ENCODE assay signal across 8 cellular contexts in genomic region chr7:140672382-140673062, GRCh38. TPM values are rescaled to one million over a fixed set of nuclear protein-coding genes. Genes with fewer than 3 reads are reported as not detected.
DNase-seq lines count a peak whose midpoint lies in the region; ATAC-seq and TF ChIP-seq lines count a peak whose summit lies in the region.

Gene ADCK2, plus strand, starts transcription at chr7:140672945. Its CDS starts 386 bp downstream, at chr7:140673331.

- H3K4me3 ChIP-seq in BE2C (ENCODE audit: low read depth, low read length) (peak within 1 kb of the TSS; percentile 66), ovary (peak within 1 kb of the TSS; percentile 75), thyroid gland (replicated peaks in 1 of 3) (peak within 1 kb of the TSS; percentile 72 to 85 (median 73))

- H3K9me3 ChIP-seq in BE2C (no peaks in the 10 kb centered on the region), ovary (no peaks in the 10 kb centered on the region), thyroid gland (no peaks in the 10 kb centered on the region)

- TF ChIP-seq CTCF in BE2C (IDR thresholded peaks at IDR 0.05; ENCODE audit: low read depth, low read length): no peak
- no peak for TF ChIP-seq CTCF in ovary (IDR thresholded peaks at IDR 0.05)
- no peak for TF ChIP-seq CTCF in thyroid gland (IDR thresholded peaks at IDR 0.05)

- intact Hi-C loops in ovary (cut with DNase I) (no loop called here), thyroid gland (cut with DNase I) (loop anchor here (10.0 kb wide), 1 partner anchor 342 kb away; the partner anchor contains the start of gene MRPS33)

- H3K4me1 ChIP-seq in BE2C (no peaks in the 10 kb centered on the region), ovary (ENCODE audit: insufficient read depth) (no peaks in the 10 kb centered on the region), thyroid gland (peaks cover 23 to 27% of the 10 kb centered on the region in 2 donors)

- ATAC-seq in GM18909 (IDR thresholded peaks at IDR 0.05; ENCODE audit: poor library complexity, unreplicated experiment) (peak; percentile 50), HG03175 (IDR thresholded peaks at IDR 0.05; ENCODE audit: unreplicated experiment) (peak; percentile 53)

- TF ChIP-seq EP300 in ovary (IDR thresholded peaks at IDR 0.05): no peak

- WGBS in ovary, 3 donors: 0 to 2% (median 1%) methylated on average over 10 to 41 of the region's 41 CpGs
- WGBS in thyroid gland, 2 donors: 1 to 4% methylated on average over 12 to 16 of the region's 41 CpGs

- DNase-seq in BE2C: peak; percentile 61
- DNase-seq in OCI-M1 (lab: John Stamatoyannopoulos, UW): peak; percentile 47
- DNase-seq in activated gamma-delta T cell treated with anti-CD3 and anti-CD28 coated beads, Interleukin-2, amount 50 U/mL, for 16 hours (ENCODE audit: low read depth): peak; percentile 24
- no peak for DNase-seq in glomerular endothelial cell (ENCODE audit: extremely low read depth, low read depth, low spot score)
- DNase-seq in ovary: peak; percentile 64 to 80 (median 71)
- peak; percentile 63 to 66 for DNase-seq in thyroid gland

- H3K36me3 ChIP-seq in BE2C (no peaks in the 10 kb centered on the region), ovary (no peaks in the 10 kb centered on the region), thyroid gland (no peaks in the 10 kb centered on the region)

- H3K27ac ChIP-seq in ovary: peak within 1 kb of the TSS; percentile 78 to 93
- peak within 1 kb of the TSS; percentile 55 to 96 (median 89) for H3K27ac ChIP-seq in thyroid gland

- peaks cover 6% of the 10 kb centered on the region; the same call in 1 of the 2 replicates for H3K27me3 ChIP-seq in BE2C
- no peaks in the 10 kb centered on the region for H3K27me3 ChIP-seq in ovary
- H3K27me3 ChIP-seq in thyroid gland: no peaks in the 10 kb centered on the region

- TF ChIP-seq POLR2A in ovary (IDR thresholded peaks at IDR 0.05) (peak; percentile 51), thyroid gland (IDR thresholded peaks at IDR 0.05) (peak; percentile 26 to 68)

RNA-seq across cellular contexts. Expression of gene ADCK2, which starts in this region (rescaled TPM):
- 8.0 TPM for polyA plus RNA-seq in BE2C (2012; ENCODE audit: insufficient read depth, insufficient read length, low read depth)
- 22.5 and 22.8 TPM in 2 replicates for total RNA-seq in glomerular endothelial cell
- 10 to 100 TPM; 12.0 to 22.5 (median 19.1) TPM for total RNA-seq in ovary
- polyA plus RNA-seq in ovary: 10 to 100 TPM; 13.0 to 20.4 TPM
- total RNA-seq in thyroid gland: 10 to 100 TPM; 19.9 to 46.1 (median 32.7) TPM
